In the genomic region with DNA sequence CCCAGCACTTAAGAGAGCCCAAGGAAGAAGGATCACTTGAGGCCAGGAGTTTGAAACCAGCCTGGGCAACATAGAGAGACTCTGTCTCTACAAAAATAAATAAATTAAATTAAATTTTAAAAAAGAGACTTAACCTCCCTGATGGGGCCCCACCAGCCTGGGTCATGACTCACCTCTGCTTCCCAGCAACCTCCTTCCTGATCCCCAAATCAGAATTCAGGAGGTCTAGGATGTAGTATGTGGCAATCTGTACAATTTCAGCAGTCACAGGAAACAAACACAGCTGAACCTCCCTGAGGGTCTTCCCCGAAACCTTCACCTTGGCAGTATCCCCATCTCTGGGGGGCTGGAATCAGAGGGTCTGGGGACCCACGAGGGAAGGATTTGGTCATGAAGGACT, we compare ENCODE assay signal across 2 cellular contexts.
TF ChIP-seq lines count a peak whose summit lies in the region.

No MANE protein-coding gene starts in this region.

TF ChIP-seq in GM23338, 12 proteins besides CTCF, POLR2A, EP300 and RAD21 (continues in another document):
- TF ChIP-seq, protein P1, sequence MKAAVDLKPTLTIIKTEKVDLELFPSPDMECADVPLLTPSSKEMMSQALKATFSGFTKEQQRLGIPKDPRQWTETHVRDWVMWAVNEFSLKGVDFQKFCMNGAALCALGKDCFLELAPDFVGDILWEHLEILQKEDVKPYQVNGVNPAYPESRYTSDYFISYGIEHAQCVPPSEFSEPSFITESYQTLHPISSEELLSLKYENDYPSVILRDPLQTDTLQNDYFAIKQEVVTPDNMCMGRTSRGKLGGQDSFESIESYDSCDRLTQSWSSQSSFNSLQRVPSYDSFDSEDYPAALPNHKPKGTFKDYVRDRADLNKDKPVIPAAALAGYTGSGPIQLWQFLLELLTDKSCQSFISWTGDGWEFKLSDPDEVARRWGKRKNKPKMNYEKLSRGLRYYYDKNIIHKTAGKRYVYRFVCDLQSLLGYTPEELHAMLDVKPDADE (IDR thresholded peaks at IDR 0.05) = no peak
- no peak for TF ChIP-seq ZNF331 (CRISPR knock-in tag; IDR thresholded peaks at IDR 0.05; ENCODE audit: low read depth)
- TF ChIP-seq, protein P2, sequence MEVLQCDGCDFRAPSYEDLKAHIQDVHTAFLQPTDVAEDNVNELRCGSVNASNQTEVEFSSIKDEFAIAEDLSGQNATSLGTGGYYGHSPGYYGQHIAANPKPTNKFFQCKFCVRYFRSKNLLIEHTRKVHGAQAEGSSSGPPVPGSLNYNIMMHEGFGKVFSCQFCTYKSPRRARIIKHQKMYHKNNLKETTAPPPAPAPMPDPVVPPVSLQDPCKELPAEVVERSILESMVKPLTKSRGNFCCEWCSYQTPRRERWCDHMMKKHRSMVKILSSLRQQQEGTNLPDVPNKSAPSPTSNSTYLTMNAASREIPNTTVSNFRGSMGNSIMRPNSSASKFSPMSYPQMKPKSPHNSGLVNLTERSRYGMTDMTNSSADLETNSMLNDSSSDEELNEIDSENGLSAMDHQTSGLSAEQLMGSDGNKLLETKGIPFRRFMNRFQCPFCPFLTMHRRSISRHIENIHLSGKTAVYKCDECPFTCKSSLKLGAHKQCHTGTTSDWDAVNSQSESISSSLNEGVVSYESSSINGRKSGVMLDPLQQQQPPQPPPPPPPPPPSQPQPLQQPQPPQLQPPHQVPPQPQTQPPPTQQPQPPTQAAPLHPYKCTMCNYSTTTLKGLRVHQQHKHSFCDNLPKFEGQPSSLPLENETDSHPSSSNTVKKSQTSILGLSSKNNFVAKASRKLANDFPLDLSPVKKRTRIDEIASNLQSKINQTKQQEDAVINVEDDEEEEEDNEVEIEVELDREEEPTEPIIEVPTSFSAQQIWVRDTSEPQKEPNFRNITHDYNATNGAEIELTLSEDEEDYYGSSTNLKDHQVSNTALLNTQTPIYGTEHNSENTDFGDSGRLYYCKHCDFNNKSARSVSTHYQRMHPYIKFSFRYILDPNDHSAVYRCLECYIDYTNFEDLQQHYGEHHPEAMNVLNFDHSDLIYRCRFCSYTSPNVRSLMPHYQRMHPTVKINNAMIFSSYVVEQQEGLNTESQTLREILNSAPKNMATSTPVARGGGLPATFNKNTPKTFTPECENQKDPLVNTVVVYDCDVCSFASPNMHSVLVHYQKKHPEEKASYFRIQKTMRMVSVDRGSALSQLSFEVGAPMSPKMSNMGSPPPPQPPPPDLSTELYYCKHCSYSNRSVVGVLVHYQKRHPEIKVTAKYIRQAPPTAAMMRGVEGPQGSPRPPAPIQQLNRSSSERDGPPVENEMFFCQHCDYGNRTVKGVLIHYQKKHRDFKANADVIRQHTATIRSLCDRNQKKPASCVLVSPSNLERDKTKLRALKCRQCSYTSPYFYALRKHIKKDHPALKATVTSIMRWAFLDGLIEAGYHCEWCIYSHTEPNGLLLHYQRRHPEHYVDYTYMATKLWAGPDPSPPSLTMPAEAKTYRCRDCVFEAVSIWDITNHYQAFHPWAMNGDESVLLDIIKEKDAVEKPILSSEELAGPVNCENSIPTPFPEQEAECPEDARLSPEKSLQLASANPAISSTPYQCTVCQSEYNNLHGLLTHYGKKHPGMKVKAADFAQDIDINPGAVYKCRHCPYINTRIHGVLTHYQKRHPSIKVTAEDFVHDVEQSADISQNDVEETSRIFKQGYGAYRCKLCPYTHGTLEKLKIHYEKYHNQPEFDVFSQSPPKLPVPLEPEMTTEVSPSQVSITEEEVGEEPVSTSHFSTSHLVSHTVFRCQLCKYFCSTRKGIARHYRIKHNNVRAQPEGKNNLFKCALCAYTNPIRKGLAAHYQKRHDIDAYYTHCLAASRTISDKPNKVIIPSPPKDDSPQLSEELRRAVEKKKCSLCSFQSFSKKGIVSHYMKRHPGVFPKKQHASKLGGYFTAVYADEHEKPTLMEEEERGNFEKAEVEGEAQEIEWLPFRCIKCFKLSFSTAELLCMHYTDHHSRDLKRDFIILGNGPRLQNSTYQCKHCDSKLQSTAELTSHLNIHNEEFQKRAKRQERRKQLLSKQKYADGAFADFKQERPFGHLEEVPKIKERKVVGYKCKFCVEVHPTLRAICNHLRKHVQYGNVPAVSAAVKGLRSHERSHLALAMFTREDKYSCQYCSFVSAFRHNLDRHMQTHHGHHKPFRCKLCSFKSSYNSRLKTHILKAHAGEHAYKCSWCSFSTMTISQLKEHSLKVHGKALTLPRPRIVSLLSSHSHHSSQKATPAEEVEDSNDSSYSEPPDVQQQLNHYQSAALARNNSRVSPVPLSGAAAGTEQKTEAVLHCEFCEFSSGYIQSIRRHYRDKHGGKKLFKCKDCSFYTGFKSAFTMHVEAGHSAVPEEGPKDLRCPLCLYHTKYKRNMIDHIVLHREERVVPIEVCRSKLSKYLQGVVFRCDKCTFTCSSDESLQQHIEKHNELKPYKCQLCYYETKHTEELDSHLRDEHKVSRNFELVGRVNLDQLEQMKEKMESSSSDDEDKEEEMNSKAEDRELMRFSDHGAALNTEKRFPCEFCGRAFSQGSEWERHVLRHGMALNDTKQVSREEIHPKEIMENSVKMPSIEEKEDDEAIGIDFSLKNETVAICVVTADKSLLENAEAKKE (CRISPR knock-in tag; IDR thresholded peaks at IDR 0.05) = no peak
- TF ChIP-seq POLR2AphosphoS5 (IDR thresholded peaks at IDR 0.05; ENCODE audit: low read depth) = no peak
- TF ChIP-seq JUNB (IDR thresholded peaks at IDR 0.05; ENCODE audit: unreplicated experiment) = no peak
- TF ChIP-seq EZH2phosphoT487 (IDR thresholded peaks at IDR 0.05; ENCODE audit: unreplicated experiment) = no peak
- no peak for TF ChIP-seq STAT1 (IDR thresholded peaks at IDR 0.05; ENCODE audit: unreplicated experiment)
- TF ChIP-seq CREB1 (CRISPR knock-in tag; IDR thresholded peaks at IDR 0.05; ENCODE audit: low read depth) = no peak
- no peak for TF ChIP-seq ZNF114 (CRISPR knock-in tag; IDR thresholded peaks at IDR 0.05)
- TF ChIP-seq, protein P3, sequence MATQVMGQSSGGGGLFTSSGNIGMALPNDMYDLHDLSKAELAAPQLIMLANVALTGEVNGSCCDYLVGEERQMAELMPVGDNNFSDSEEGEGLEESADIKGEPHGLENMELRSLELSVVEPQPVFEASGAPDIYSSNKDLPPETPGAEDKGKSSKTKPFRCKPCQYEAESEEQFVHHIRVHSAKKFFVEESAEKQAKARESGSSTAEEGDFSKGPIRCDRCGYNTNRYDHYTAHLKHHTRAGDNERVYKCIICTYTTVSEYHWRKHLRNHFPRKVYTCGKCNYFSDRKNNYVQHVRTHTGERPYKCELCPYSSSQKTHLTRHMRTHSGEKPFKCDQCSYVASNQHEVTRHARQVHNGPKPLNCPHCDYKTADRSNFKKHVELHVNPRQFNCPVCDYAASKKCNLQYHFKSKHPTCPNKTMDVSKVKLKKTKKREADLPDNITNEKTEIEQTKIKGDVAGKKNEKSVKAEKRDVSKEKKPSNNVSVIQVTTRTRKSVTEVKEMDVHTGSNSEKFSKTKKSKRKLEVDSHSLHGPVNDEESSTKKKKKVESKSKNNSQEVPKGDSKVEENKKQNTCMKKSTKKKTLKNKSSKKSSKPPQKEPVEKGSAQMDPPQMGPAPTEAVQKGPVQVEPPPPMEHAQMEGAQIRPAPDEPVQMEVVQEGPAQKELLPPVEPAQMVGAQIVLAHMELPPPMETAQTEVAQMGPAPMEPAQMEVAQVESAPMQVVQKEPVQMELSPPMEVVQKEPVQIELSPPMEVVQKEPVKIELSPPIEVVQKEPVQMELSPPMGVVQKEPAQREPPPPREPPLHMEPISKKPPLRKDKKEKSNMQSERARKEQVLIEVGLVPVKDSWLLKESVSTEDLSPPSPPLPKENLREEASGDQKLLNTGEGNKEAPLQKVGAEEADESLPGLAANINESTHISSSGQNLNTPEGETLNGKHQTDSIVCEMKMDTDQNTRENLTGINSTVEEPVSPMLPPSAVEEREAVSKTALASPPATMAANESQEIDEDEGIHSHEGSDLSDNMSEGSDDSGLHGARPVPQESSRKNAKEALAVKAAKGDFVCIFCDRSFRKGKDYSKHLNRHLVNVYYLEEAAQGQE (IDR thresholded peaks at IDR 0.05; ENCODE audit: unreplicated experiment) = no peak

TF ChIP-seq in K562, 482 proteins besides CTCF, POLR2A, EP300 and RAD21:
- TF ChIP-seq HNRNPLL (IDR thresholded peaks at IDR 0.05; ENCODE audit: low read depth, low read length, poor library complexity, severe bottlenecking) (no peak), NFIC (IDR thresholded peaks at IDR 0.05) (no peak), ETV6 (IDR thresholded peaks at IDR 0.05; ENCODE audit: borderline replicate concordance in 1 of 2, low read depth in 2 of 2, low read length in 1 of 2) (no peak), ETV6 (CRISPR knock-in tag; IDR thresholded peaks at IDR 0.05; ENCODE audit: borderline replicate concordance) (no peak), MTF1 (CRISPR knock-in tag; IDR thresholded peaks at IDR 0.05; ENCODE audit: borderline replicate concordance) (no peak), JUND (IDR thresholded peaks at IDR 0.05; ENCODE audit: borderline replicate concordance, low read depth, low read length) (0 out of 2 replicates have a peak, but pooled peaks have one; percentile 10), JUND (tag; IDR thresholded peaks at IDR 0.05; ENCODE audit: borderline replicate concordance, low read depth, low read length) (no peak)
- TF ChIP-seq, protein P4, sequence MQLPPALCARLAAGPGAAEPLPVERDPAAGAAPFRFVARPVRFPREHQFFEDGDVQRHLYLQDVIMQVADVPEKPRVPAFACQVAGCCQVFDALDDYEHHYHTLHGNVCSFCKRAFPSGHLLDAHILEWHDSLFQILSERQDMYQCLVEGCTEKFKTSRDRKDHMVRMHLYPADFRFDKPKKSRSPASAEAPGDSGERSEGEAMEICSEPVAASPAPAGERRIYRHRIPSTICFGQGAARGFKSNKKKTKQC (CRISPR knock-in tag; IDR thresholded peaks at IDR 0.05) = no peak
- TF ChIP-seq, protein P5, sequence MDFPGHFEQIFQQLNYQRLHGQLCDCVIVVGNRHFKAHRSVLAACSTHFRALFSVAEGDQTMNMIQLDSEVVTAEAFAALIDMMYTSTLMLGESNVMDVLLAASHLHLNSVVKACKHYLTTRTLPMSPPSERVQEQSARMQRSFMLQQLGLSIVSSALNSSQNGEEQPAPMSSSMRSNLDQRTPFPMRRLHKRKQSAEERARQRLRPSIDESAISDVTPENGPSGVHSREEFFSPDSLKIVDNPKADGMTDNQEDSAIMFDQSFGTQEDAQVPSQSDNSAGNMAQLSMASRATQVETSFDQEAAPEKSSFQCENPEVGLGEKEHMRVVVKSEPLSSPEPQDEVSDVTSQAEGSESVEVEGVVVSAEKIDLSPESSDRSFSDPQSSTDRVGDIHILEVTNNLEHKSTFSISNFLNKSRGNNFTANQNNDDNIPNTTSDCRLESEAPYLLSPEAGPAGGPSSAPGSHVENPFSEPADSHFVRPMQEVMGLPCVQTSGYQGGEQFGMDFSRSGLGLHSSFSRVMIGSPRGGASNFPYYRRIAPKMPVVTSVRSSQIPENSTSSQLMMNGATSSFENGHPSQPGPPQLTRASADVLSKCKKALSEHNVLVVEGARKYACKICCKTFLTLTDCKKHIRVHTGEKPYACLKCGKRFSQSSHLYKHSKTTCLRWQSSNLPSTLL (IDR thresholded peaks at IDR 0.05) = no peak
